ENCODE assay signal across 24 cellular contexts in genomic region chr5:20157089-20157488, GRCh38.
"Had no signal": no experiment of that assay in that cellular context is flagged by ENCODE, and none has a peak within 500 bp of the region (broad histone marks: within the 10 kb centered on the region; RNA-seq: fewer than 3 reads in every experiment).

No MANE protein-coding gene starts in this region.

- H3K4me3 Mint-ChIP-seq: dendritic cell treated with granulocyte-macrophage colony-stimulating factor and Interleukin-4, amounts not matched to agents 40 ng/mL and 50 ng/mL, for 4 days; effector memory CD8-positive, alpha-beta T cell; immature natural killer cell; naive thymus-derived CD4-positive, alpha-beta T cell; neural crest cell; stimulated activated memory B cell treated with anti-CD40 and anti-IgM and Interleukin-4, amounts not matched to agents 10 μg/mL and 1 μg/mL and 100 μg/mL, for 72 hours; stimulated activated naive CD8-positive, alpha-beta T cell treated with anti-CD3 and anti-CD28 coated beads, Interleukin-15, Interleukin-2, amounts not matched to agents 100 ng/mL and 50 ng/mL, for 24 hours had no signal

- H3K27me3 ChIP-seq: esophagus muscularis mucosa, foreskin keratinocyte, spleen, tibial artery, upper lobe of left lung, uterus had no signal

- DNase-seq: effector memory CD8-positive, alpha-beta T cell; foreskin keratinocyte; immature natural killer cell; kidney; left cardiac atrium; left ventricle myocardium superior; mesendoderm; naive thymus-derived CD4-positive, alpha-beta T cell; posterior cingulate gyrus; spleen; stimulated activated CD4-positive, alpha-beta T cell treated with anti-CD3 and anti-CD28 coated beads, Interleukin-15, amount 100 ng/mL, for 24 hours; stimulated activated CD4-positive, alpha-beta T cell treated with anti-CD3 and anti-CD28 coated beads, Interleukin-1b, Interleukin-23, amount 100 ng/mL, for 48 hours; stimulated activated CD4-positive, alpha-beta T cell treated with anti-CD3 and anti-CD28 coated beads, Interleukin-4, amount 100 ng/mL, for 24 hours; tibial artery; upper lobe of left lung; uterus had no signal

- H3K27ac ChIP-seq: epithelial cell of prostate, esophagus muscularis mucosa, foreskin keratinocyte, spleen, tibial artery, upper lobe of left lung, uterus had no signal

- H3K27me3 Mint-ChIP-seq: dendritic cell treated with granulocyte-macrophage colony-stimulating factor and Interleukin-4, amounts not matched to agents 40 ng/mL and 50 ng/mL, for 4 days; effector memory CD8-positive, alpha-beta T cell; naive thymus-derived CD4-positive, alpha-beta T cell; stimulated activated memory B cell treated with anti-CD40 and anti-IgM and Interleukin-4, amounts not matched to agents 10 μg/mL and 1 μg/mL and 100 μg/mL, for 72 hours; stimulated activated naive CD8-positive, alpha-beta T cell treated with anti-CD3 and anti-CD28 coated beads, Interleukin-15, Interleukin-2, amounts not matched to agents 100 ng/mL and 50 ng/mL, for 24 hours had no signal

- H3K4me3 ChIP-seq: esophagus muscularis mucosa, lung, spleen, tibial artery, upper lobe of left lung, uterus had no signal

- H3K36me3 ChIP-seq: esophagus muscularis mucosa, spleen, tibial artery, upper lobe of left lung, uterus had no signal

- H3K9me3 Mint-ChIP-seq: neural crest cell had no signal

- H3K4me1 Mint-ChIP-seq: immature natural killer cell; naive thymus-derived CD4-positive, alpha-beta T cell; neural crest cell; stimulated activated memory B cell treated with anti-CD40 and anti-IgM and Interleukin-4, amounts not matched to agents 10 μg/mL and 1 μg/mL and 100 μg/mL, for 72 hours had no signal

- H3K27ac Mint-ChIP-seq: dendritic cell treated with granulocyte-macrophage colony-stimulating factor and Interleukin-4, amounts not matched to agents 40 ng/mL and 50 ng/mL, for 4 days; effector memory CD8-positive, alpha-beta T cell; immature natural killer cell; naive thymus-derived CD4-positive, alpha-beta T cell; stimulated activated memory B cell treated with anti-CD40 and anti-IgM and Interleukin-4, amounts not matched to agents 10 μg/mL and 1 μg/mL and 100 μg/mL, for 72 hours; stimulated activated naive CD8-positive, alpha-beta T cell treated with anti-CD3 and anti-CD28 coated beads, Interleukin-15, Interleukin-2, amounts not matched to agents 100 ng/mL and 50 ng/mL, for 24 hours had no signal

- ATAC-seq: effector memory CD8-positive, alpha-beta T cell; foreskin keratinocyte; left cardiac atrium; left ventricle myocardium superior; naive thymus-derived CD4-positive, alpha-beta T cell; sciatic nerve; stimulated activated memory B cell treated with anti-CD40 and anti-IgM and Interleukin-4, amounts not matched to agents 10 μg/mL and 1 μg/mL and 100 μg/mL, for 72 hours had no signal

- H3K9me3 ChIP-seq: esophagus muscularis mucosa, tibial artery, upper lobe of left lung, uterus had no signal

- H3K36me3 Mint-ChIP-seq: naive thymus-derived CD4-positive, alpha-beta T cell; stimulated activated memory B cell treated with anti-CD40 and anti-IgM and Interleukin-4, amounts not matched to agents 10 μg/mL and 1 μg/mL and 100 μg/mL, for 72 hours had no signal

- H3K4me1 ChIP-seq: esophagus muscularis mucosa, foreskin keratinocyte, spleen, tibial artery, upper lobe of left lung, uterus had no signal
